Comparison of ENCODE assay signal across 2 cellular contexts in the genomic region with DNA sequence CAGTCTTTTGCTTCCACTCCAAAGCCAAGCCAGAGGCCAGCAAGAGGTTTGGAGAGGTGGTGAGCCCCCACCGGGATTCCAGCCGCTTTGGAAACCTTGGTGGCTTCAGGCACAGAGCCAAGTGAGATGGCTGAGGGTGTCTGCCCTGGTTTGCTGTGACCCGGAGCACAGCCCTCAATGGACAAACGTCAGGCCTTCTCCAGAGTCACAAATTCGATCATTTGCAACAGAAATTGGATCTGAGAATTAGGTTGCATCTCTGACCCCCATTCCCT.
TF ChIP-seq lines count a peak whose summit lies in the region.

No MANE protein-coding gene starts in this region.

TF ChIP-seq in H1, 55 proteins besides CTCF, POLR2A, EP300 and RAD21:
- TF ChIP-seq SUZ12 (IDR thresholded peaks at IDR 0.05; ENCODE audit: low read length) = peak; percentile 27; the same call in 1 of the 2 replicates
- TF ChIP-seq, protein P1, sequence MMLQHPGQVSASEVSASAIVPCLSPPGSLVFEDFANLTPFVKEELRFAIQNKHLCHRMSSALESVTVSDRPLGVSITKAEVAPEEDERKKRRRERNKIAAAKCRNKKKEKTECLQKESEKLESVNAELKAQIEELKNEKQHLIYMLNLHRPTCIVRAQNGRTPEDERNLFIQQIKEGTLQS (IDR thresholded peaks at IDR 0.05; ENCODE audit: insufficient read depth, low read depth, low read length) = no peak
- TF ChIP-seq KDM4A (IDR thresholded peaks at IDR 0.05; ENCODE audit: low read depth, low read length, severe bottlenecking) = peak; percentile 3

TF ChIP-seq in neural cell, 6 proteins besides CTCF, POLR2A, EP300 and RAD21:
- TF ChIP-seq POLR2AphosphoS5 (IDR thresholded peaks at IDR 0.05) (no peak), TAF1 (IDR thresholded peaks at IDR 0.05; ENCODE audit: low read depth) (no peak), MXI1 (conservative IDR thresholded peaks at IDR 0.05; ENCODE audit: poor library complexity, severe bottlenecking) (no peak), SMC3 (conservative IDR thresholded peaks at IDR 0.05; ENCODE audit: poor library complexity) (no peak), EZH2 (IDR thresholded peaks at IDR 0.05; ENCODE audit: borderline replicate concordance, insufficient read depth, low read length, poor library complexity, severe bottlenecking) (no peak)
- TF ChIP-seq, protein P2, sequence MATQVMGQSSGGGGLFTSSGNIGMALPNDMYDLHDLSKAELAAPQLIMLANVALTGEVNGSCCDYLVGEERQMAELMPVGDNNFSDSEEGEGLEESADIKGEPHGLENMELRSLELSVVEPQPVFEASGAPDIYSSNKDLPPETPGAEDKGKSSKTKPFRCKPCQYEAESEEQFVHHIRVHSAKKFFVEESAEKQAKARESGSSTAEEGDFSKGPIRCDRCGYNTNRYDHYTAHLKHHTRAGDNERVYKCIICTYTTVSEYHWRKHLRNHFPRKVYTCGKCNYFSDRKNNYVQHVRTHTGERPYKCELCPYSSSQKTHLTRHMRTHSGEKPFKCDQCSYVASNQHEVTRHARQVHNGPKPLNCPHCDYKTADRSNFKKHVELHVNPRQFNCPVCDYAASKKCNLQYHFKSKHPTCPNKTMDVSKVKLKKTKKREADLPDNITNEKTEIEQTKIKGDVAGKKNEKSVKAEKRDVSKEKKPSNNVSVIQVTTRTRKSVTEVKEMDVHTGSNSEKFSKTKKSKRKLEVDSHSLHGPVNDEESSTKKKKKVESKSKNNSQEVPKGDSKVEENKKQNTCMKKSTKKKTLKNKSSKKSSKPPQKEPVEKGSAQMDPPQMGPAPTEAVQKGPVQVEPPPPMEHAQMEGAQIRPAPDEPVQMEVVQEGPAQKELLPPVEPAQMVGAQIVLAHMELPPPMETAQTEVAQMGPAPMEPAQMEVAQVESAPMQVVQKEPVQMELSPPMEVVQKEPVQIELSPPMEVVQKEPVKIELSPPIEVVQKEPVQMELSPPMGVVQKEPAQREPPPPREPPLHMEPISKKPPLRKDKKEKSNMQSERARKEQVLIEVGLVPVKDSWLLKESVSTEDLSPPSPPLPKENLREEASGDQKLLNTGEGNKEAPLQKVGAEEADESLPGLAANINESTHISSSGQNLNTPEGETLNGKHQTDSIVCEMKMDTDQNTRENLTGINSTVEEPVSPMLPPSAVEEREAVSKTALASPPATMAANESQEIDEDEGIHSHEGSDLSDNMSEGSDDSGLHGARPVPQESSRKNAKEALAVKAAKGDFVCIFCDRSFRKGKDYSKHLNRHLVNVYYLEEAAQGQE (IDR thresholded peaks at IDR 0.05; ENCODE audit: borderline replicate concordance) = no peak
